12 cellular contexts compared by ENCODE assay signal in genomic region chr12:10446052-10446451, GRCh38. TPM values are rescaled to one million over a fixed set of nuclear protein-coding genes. Genes with fewer than 3 reads are reported as not detected.
A peak's percentile ranks its signal among the peaks of the same experiment; 100 is the strongest.
DNase-seq lines count a peak whose midpoint lies in the region; ATAC-seq, FAIRE-seq and TF ChIP-seq lines count a peak whose summit lies in the region.
"Not testable (repeated sequence)": the region's sequence is repeated elsewhere in the genome, so short reads cannot be mapped to it uniquely, and the experiment has no call there.
"Had no signal": no experiment of that assay in that cellular context is flagged by ENCODE, and none has a peak within 500 bp of the region (broad histone marks: within the 10 kb centered on the region; RNA-seq: fewer than 3 reads in every experiment).

No MANE protein-coding gene starts in this region.

- TF ChIP-seq CTCF in D721Med (IDR thresholded peaks at IDR 0.05; ENCODE audit: insufficient read depth, missing control alignments); astrocyte of the cerebellum (IDR thresholded peaks at IDR 0.05; ENCODE audit: low read depth, low read length, missing control alignments); natural killer cell (IDR thresholded peaks at IDR 0.05): not testable (repeated sequence)

- intact Hi-C loops in natural killer cell (cut with micrococcal nuclease): not testable (repeated sequence)

- ATAC-seq in activated T-cell treated with anti-CD3 and anti-CD28 coated beads, Interleukin-2, amount 50 U/mL, for 4 hours: peak; percentile 34 to 61
- ATAC-seq in effector memory CD8-positive, alpha-beta T cell (replicated peaks): peak; percentile 63
- peak; percentile 73 to 79 (median 75) for ATAC-seq in natural killer cell

- H3K4me3 ChIP-seq in astrocyte of the cerebellum (ENCODE audit: low read depth, low read length): not testable (repeated sequence)

- not testable (repeated sequence) for H3K9me3 Mint-ChIP-seq in activated T-cell treated with anti-CD3 and anti-CD28 coated beads, Interleukin-2, amount 50 U/mL, for 4 hours; effector memory CD8-positive, alpha-beta T cell; natural killer cell

- H3K4me3 Mint-ChIP-seq in activated T-cell treated with anti-CD3 and anti-CD28 coated beads, Interleukin-2, amount 50 U/mL, for 4 hours; effector memory CD8-positive, alpha-beta T cell; natural killer cell: not testable (repeated sequence)

- not testable (repeated sequence) for H3K27ac Mint-ChIP-seq in effector memory CD8-positive, alpha-beta T cell
- peak overlapping the region; percentile 18 to 86 for H3K27ac Mint-ChIP-seq in natural killer cell

- H3K27me3 Mint-ChIP-seq in activated T-cell treated with anti-CD3 and anti-CD28 coated beads, Interleukin-2, amount 50 U/mL, for 4 hours (ENCODE audit: low read depth); effector memory CD8-positive, alpha-beta T cell; natural killer cell (ENCODE audit: low read depth in 2 of 2): not testable (repeated sequence)

- in situ Hi-C loops in astrocyte of the cerebellum (cut with HindIII; ENCODE audit: low sequenced_read_pairs): not testable (repeated sequence)

- not testable (repeated sequence) for DNase-seq in D721Med (ENCODE audit: insufficient read length, low spot score); activated T-cell treated with anti-CD3 and anti-CD28 coated beads, Interleukin-2, amount 50 U/mL, for 4 hours; effector memory CD8-positive, alpha-beta T cell; natural killer cell
- DNase-seq in M059J (ENCODE audit: low read depth): peak; percentile 33
- peak; percentile 65 for DNase-seq in OCI-M1 (lab: John Stamatoyannopoulos, UW)
- DNase-seq in astrocyte of the cerebellum (ENCODE audit: low read depth): peak; percentile 27
- peak; percentile 7 for DNase-seq in stromal cell of bone marrow (ENCODE audit: low read depth)

- H3K36me3 Mint-ChIP-seq in activated T-cell treated with anti-CD3 and anti-CD28 coated beads, Interleukin-2, amount 50 U/mL, for 4 hours (ENCODE audit: insufficient read depth); effector memory CD8-positive, alpha-beta T cell (ENCODE audit: insufficient read depth); natural killer cell: not testable (repeated sequence)

- peak; percentile 95 for FAIRE-seq in D721Med (lab: Jason Lieb, UNC)

- H3K4me1 Mint-ChIP-seq in activated T-cell treated with anti-CD3 and anti-CD28 coated beads, Interleukin-2, amount 50 U/mL, for 4 hours (ENCODE audit: low read depth); effector memory CD8-positive, alpha-beta T cell (ENCODE audit: low read depth in 2 of 2): not testable (repeated sequence)
- peaks cover 0 to 24% of the 10 kb centered on the region in 2 donors for H3K4me1 Mint-ChIP-seq in natural killer cell

RNA-seq across cellular contexts. Expression of gene KLRC1, which starts 7.1 kb away (rescaled TPM):
- total RNA-seq in M059J (2014; rRNA removed; shearing (Covaris generic)): not detected in 2 replicates
- 1 to 10 TPM in 2 of 3 donors, under 1 TPM in 1; 0.86 to 5.0 (median 1.5) TPM for total RNA-seq in activated T-cell treated with anti-CD3 and anti-CD28 coated beads, Interleukin-2, amount 50 U/mL, for 4 hours
- total RNA-seq in natural killer cell: 100 to 1,000 TPM in 1 of 3 donors, 10 to 100 TPM in 2; 30.0 to 180 (median 83.1) TPM
- total RNA-seq: H7, HepG2, HFFc6, Right ventricle myocardium superior had no signal

RNA-seq across cellular contexts. Expression of gene KLRC2, which starts 10.2 kb away (rescaled TPM):
- not detected in 2 replicates for total RNA-seq in M059J (2014; rRNA removed; shearing (Covaris generic))
- under 1 TPM; 0.47 to 0.94 (median 0.71) TPM for total RNA-seq in activated T-cell treated with anti-CD3 and anti-CD28 coated beads, Interleukin-2, amount 50 U/mL, for 4 hours
- 10 to 100 TPM in 2 of 3 donors, 1 to 10 TPM in 1; 3.0 to 57.5 (median 11.4) TPM for total RNA-seq in natural killer cell
- total RNA-seq: H7, HFFc6, Right ventricle myocardium superior had no signal

RNA-seq across cellular contexts. Expression of gene KLRC3, which starts 25.7 kb away (rescaled TPM):
- total RNA-seq in M059J (2014; rRNA removed; shearing (Covaris generic)): not detected in 2 replicates
- total RNA-seq in activated T-cell treated with anti-CD3 and anti-CD28 coated beads, Interleukin-2, amount 50 U/mL, for 4 hours: under 1 TPM in 2 of 3 donors, not detected in 1; 0.46 to 0.47 TPM
- total RNA-seq in natural killer cell: 10 to 100 TPM; 10.7 to 69.1 (median 49.8) TPM
- total RNA-seq: H7, HepG2, HFFc6, Right ventricle myocardium superior had no signal

RNA-seq across cellular contexts. Expression of gene KLRC4, which starts 36.5 kb away (rescaled TPM):
- not detected in 2 replicates for total RNA-seq in M059J (2014; rRNA removed; shearing (Covaris generic))
- 1 to 10 TPM in 1 of 3 donors, under 1 TPM in 2; 0.78 to 1.1 (median 0.95) TPM for total RNA-seq in activated T-cell treated with anti-CD3 and anti-CD28 coated beads, Interleukin-2, amount 50 U/mL, for 4 hours
- total RNA-seq in natural killer cell: 10 to 100 TPM; 15.9 to 54.7 (median 51.4) TPM
- total RNA-seq: H7, HepG2, HFFc6, Right ventricle myocardium superior had no signal

RNA-seq across cellular contexts. Expression of gene KLRK1, which starts 56.2 kb away (rescaled TPM):
- not detected in 2 replicates for total RNA-seq in M059J (2014; rRNA removed; shearing (Covaris generic))
- 10 to 100 TPM; 19.4 to 57.0 (median 55.4) TPM for total RNA-seq in activated T-cell treated with anti-CD3 and anti-CD28 coated beads, Interleukin-2, amount 50 U/mL, for 4 hours
- 100 to 1,000 TPM; 398 to 543 (median 515) TPM for total RNA-seq in natural killer cell
- total RNA-seq: H7, HepG2, HFFc6 had no signal

Comparison
In these comparisons a context has a peak if more than half of its experiments do, and no peak if none do; other contexts are left out.
1. RNA of gene KLRC1, which starts 7.1 kb away (total RNA-seq): 30.0 to 180 TPM in natural killer cell; 0.86 to 5.0 TPM in activated T-cell treated with anti-CD3 and anti-CD28 coated beads, Interleukin-2, amount 50 U/mL, for 4 hours and not detected in M059J; every median in the first group is over 4 times any median in the second.
2. RNA of gene KLRC3, which starts 25.7 kb away (total RNA-seq): 10.7 to 69.1 TPM in natural killer cell; 0.46 to 0.47 TPM in activated T-cell treated with anti-CD3 and anti-CD28 coated beads, Interleukin-2, amount 50 U/mL, for 4 hours and not detected in M059J; every median in the first group is over 4 times any median in the second.
3. Peak in every context shown above with its lines, with median percentiles within 50 percentile points of each other: ATAC-seq.